Comparison of ENCODE assay signal across 23 cellular contexts in the genomic region with DNA sequence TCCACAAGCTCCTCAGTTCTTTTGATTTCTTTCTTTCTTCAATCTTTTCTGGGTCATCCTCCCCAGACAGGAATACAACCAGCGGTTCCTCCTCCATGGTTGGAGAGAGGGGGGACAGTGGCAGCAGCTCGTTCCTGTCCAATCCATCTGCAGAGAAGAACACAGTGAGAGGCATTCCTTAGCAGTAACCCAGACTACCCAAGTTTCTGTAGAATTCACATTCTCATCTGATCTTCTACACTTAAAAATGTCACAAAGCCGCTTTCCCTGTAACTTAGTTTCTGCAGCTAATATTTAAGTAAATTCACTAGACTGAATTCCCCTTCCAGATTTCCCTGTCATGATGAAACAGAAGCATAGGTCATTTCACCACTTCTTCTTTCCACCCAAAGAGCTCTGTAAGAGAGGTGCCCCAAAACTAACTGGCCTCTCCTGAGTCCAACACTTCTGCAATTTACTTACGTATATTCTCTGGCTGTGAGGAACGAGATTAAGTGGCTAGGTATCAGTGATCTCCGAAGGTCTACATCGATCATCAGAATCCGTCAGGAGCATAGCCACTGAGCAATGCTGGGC.
DNase-seq lines count a peak whose midpoint lies in the region; ATAC-seq lines count a peak whose summit lies in the region.
"Had no signal": no experiment of that assay in that cellular context is flagged by ENCODE, and none has a peak within 500 bp of the region (broad histone marks: within the 10 kb centered on the region; RNA-seq: fewer than 3 reads in every experiment).

No MANE protein-coding gene starts in this region.

- H3K9me3 Mint-ChIP-seq in CD4-positive, CD25-positive, alpha-beta regulatory T cell, result no peaks in the 10 kb centered on the region
- peaks cover 3% of the 10 kb centered on the region for H3K9me3 Mint-ChIP-seq in dendritic cell treated with granulocyte-macrophage colony-stimulating factor and Interleukin-4, amounts not matched to agents 40 ng/mL and 50 ng/mL, for 4 days
- H3K9me3 Mint-ChIP-seq: T-cell had no signal

- H3K36me3 Mint-ChIP-seq in CD4-positive, CD25-positive, alpha-beta regulatory T cell, result peaks cover 58% of the 10 kb centered on the region
- peaks cover 2% of the 10 kb centered on the region for H3K36me3 Mint-ChIP-seq in dendritic cell treated with granulocyte-macrophage colony-stimulating factor and Interleukin-4, amounts not matched to agents 40 ng/mL and 50 ng/mL, for 4 days (ENCODE audit: low read depth)

- peaks cover 58% of the 10 kb centered on the region for H3K36me3 ChIP-seq in CD4-positive, CD25-positive, alpha-beta regulatory T cell (ENCODE audit: control insufficient read depth, insufficient read depth, low read length)
- H3K36me3 ChIP-seq: Peyer's patch had no signal

- no peaks in the 10 kb centered on the region for H3K9me3 ChIP-seq in CD4-positive, CD25-positive, alpha-beta regulatory T cell (ENCODE audit: control insufficient read depth in 2 of 2, low read length in 2 of 2)
- H3K9me3 ChIP-seq: ascending aorta, heart left ventricle, Peyer's patch, spleen had no signal

- no peaks in the 10 kb centered on the region for H3K27me3 Mint-ChIP-seq in CD4-positive, CD25-positive, alpha-beta regulatory T cell
- H3K27me3 Mint-ChIP-seq in dendritic cell treated with granulocyte-macrophage colony-stimulating factor and Interleukin-4, amounts not matched to agents 40 ng/mL and 50 ng/mL, for 4 days, result no peaks in the 10 kb centered on the region
- H3K27me3 Mint-ChIP-seq: T-cell had no signal

- H3K4me1 Mint-ChIP-seq in CD4-positive, CD25-positive, alpha-beta regulatory T cell, result peaks cover 53 to 75% (median 65%) of the 10 kb centered on the region in 4 donors
- H3K4me1 Mint-ChIP-seq in dendritic cell treated with granulocyte-macrophage colony-stimulating factor and Interleukin-4, amounts not matched to agents 40 ng/mL and 50 ng/mL, for 4 days (ENCODE audit: low read depth), result peaks cover 18% of the 10 kb centered on the region

- ATAC-seq in CD4-positive, CD25-positive, alpha-beta regulatory T cell (ENCODE audit: low read depth in 2 of 2), result no peak
- ATAC-seq in GM19324 (IDR thresholded peaks at IDR 0.05; ENCODE audit: low FRiP score, unreplicated experiment) (peak; percentile 42), HG03439 (IDR thresholded peaks at IDR 0.05; ENCODE audit: unreplicated experiment) (peak; percentile 42), GM18870 (IDR thresholded peaks at IDR 0.05; ENCODE audit: unreplicated experiment) (no peak), HG02763 (IDR thresholded peaks at IDR 0.05; ENCODE audit: unreplicated experiment) (no peak)
- ATAC-seq: T-cell had no signal

- peak overlapping the region in 3 of 4 donors; percentile 56 to 81 (median 59) for H3K4me3 Mint-ChIP-seq in CD4-positive, CD25-positive, alpha-beta regulatory T cell
- no peak overlapping the region for H3K4me3 Mint-ChIP-seq in dendritic cell treated with granulocyte-macrophage colony-stimulating factor and Interleukin-4, amounts not matched to agents 40 ng/mL and 50 ng/mL, for 4 days

- peak overlapping the region; percentile 87 to 90 (median 89) for H3K27ac Mint-ChIP-seq in CD4-positive, CD25-positive, alpha-beta regulatory T cell
- H3K27ac Mint-ChIP-seq in dendritic cell treated with granulocyte-macrophage colony-stimulating factor and Interleukin-4, amounts not matched to agents 40 ng/mL and 50 ng/mL, for 4 days, result peak overlapping the region; percentile 1
- H3K27ac Mint-ChIP-seq: T-cell had no signal

- H3K4me3 ChIP-seq in CD4-positive, CD25-positive, alpha-beta regulatory T cell (ENCODE audit: low read depth, low read length), result peak overlapping the region; percentile 33
- H3K4me3 ChIP-seq: ascending aorta, coronary artery, GM23248, heart left ventricle, Peyer's patch, spleen had no signal

- H3K4me1 ChIP-seq in CD4-positive, CD25-positive, alpha-beta regulatory T cell (ENCODE audit: control insufficient read depth, insufficient read depth, low read length, poor library complexity, severe bottlenecking), result peaks cover 52% of the 10 kb centered on the region
- H3K4me1 ChIP-seq: ascending aorta, Peyer's patch had no signal

- no peak for DNase-seq in CD4-positive, CD25-positive, alpha-beta regulatory T cell
- no peak for DNase-seq in stimulated activated CD4-positive, alpha-beta T cell treated with anti-CD3 and anti-CD28 coated beads, Interleukin-2, amount 100 ng/mL, for 24 hours
- DNase-seq in Kasumi-1 (lab: John Stamatoyannopoulos, UW), result no peak
- DNase-seq: activated T-cell treated with anti-CD3 and anti-CD28 coated beads for 4 hours, erythroblast, GM23248, heart left ventricle, kidney glomerular epithelial cell, NCI-H1694 treated with DMSO at 0.1 percent for 48 hours, NCI-H510A, Peyer's patch, posterior cingulate gyrus, spleen, T-cell had no signal

- H3K27me3 ChIP-seq in CD4-positive, CD25-positive, alpha-beta regulatory T cell (ENCODE audit: control insufficient read depth, insufficient read depth, low read length), result no peaks in the 10 kb centered on the region
- H3K27me3 ChIP-seq: ascending aorta, heart left ventricle, Peyer's patch, spleen had no signal

- intact Hi-C loops in dendritic cell treated with granulocyte-macrophage colony-stimulating factor and Interleukin-4, amounts not matched to agents 40 ng/mL and 50 ng/mL, for 4 days (cut with micrococcal nuclease), result no loop called here

- no peak overlapping the region for H3K27ac ChIP-seq in CD4-positive, CD25-positive, alpha-beta regulatory T cell (ENCODE audit: insufficient read depth, low read length, poor library complexity, severe bottlenecking)
- H3K27ac ChIP-seq: ascending aorta, coronary artery, GM23248, heart left ventricle, HL-60, KMS-11, Peyer's patch, spleen had no signal

Comparison
In these comparisons a context has a peak if more than half of its experiments do, and no peak if none do; other contexts are left out.
1. ATAC-seq: peak in GM19324 (single experiment) and HG03439 (single experiment); none in CD4-positive, CD25-positive, alpha-beta regulatory T cell (0 of 2), GM18870 (single experiment) and HG02763 (single experiment).